In the genomic region with DNA sequence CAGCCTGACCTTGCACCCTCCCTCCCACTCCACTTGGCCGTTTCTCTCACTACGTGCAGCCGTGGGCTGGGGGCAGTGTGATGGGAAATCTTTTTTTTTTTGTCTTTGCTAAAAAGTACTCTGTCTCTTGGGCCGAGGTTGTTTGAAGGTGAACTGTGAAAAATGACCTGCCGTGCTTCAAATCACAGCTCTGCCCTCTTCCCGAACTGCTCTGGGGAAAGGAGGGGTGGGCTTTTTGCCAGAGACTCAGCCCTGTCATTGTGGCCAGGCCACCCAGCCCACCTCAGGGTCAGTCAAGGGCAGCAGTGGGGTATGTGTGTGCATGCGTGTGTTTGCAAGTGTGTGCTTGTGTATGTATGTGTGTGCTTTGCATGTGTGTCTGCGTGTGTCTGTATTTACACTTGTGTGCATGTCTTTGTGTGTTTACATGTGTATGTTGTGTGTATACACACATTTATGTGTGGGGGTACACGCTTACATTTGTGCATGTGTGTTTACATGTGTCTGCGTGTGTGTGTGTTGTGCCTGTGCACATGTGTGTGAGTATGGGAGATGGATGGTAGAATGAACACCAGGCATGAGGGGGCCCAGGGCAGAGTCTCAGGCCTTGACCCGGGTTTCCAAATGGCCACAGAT, we compare ENCODE assay signal across 20 cellular contexts.
DNase-seq lines count a peak whose midpoint lies in the region; ATAC-seq and TF ChIP-seq lines count a peak whose summit lies in the region.
"Had no signal": no experiment of that assay in that cellular context is flagged by ENCODE, and none has a peak within 500 bp of the region (broad histone marks: within the 10 kb centered on the region; RNA-seq: fewer than 3 reads in every experiment).

No MANE protein-coding gene starts in this region.

- POLR2A ChIA-PET in MCF 10A (lab: Yijun Ruan, JAX): interaction anchor here (0.9 kb wide), 1 partner anchor 714 kb away, joined by 3 read pairs; no protein-coding TSS in a partner anchor

- H3K4me3 ChIP-seq in GM23338: no peak overlapping the region
- H3K4me3 ChIP-seq in mesenchymal stem cell (ENCODE audit: insufficient read depth in 1 of 2, low read depth in 1 of 2, low read length in 2 of 2): no peak overlapping the region
- no peak overlapping the region for H3K4me3 ChIP-seq in skeletal muscle satellite cell (ENCODE audit: low read length)
- H3K4me3 ChIP-seq: gastrocnemius medialis had no signal

- H3K9me3 Mint-ChIP-seq in GM23338 (no peaks in the 10 kb centered on the region), MCF 10A (ENCODE audit: unreplicated experiment) (no peaks in the 10 kb centered on the region)
- H3K9me3 Mint-ChIP-seq: IgD-negative memory B cell had no signal

- H3K4me1 ChIP-seq in GM23338 (ENCODE audit: insufficient read depth) (no peaks in the 10 kb centered on the region), mesenchymal stem cell (ENCODE audit: control insufficient read depth, insufficient read depth, low read depth, low read length) (peaks cover 38% of the 10 kb centered on the region), skeletal muscle satellite cell (ENCODE audit: control insufficient read depth, insufficient read depth, low read length) (peaks cover 18% of the 10 kb centered on the region)

- H2AFZ ChIP-seq in GM23338 (no peak overlapping the region), mesenchymal stem cell (ENCODE audit: low read depth, low read length) (no peak overlapping the region)

- CTCF ChIA-PET in MCF 10A (lab: Yijun Ruan, JAX): interaction anchor here (0.6 to 1.9 kb wide), 2 partner anchors 375 to 1141 kb away, joined by 4 to 9 read pairs; no protein-coding TSS in a partner anchor

- H2BK12ac ChIP-seq in mesenchymal stem cell (ENCODE audit: low read length in 2 of 2): peak overlapping the region; percentile 29 to 83

- H2BK120ac ChIP-seq in mesenchymal stem cell (ENCODE audit: low read depth, low read length): no peak overlapping the region

- H3K4me2 ChIP-seq in GM23338 (no peak overlapping the region), mesenchymal stem cell (ENCODE audit: low read length, poor library complexity, severe bottlenecking) (no peak overlapping the region), skeletal muscle satellite cell (ENCODE audit: low read length) (no peak overlapping the region)

- H4K8ac ChIP-seq in mesenchymal stem cell (ENCODE audit: low read length): peak overlapping the region; percentile 47

- intact Hi-C loops in MCF 10A (cut with micrococcal nuclease): no loop called here

- peak overlapping the region; percentile 66; the same call in 1 of the 2 replicates for H3K27ac Mint-ChIP-seq in GM23338
- peak overlapping the region; percentile 44 for H3K27ac Mint-ChIP-seq in MCF 10A (ENCODE audit: low read depth, unreplicated experiment)
- H3K27ac Mint-ChIP-seq: activated CD8-positive, alpha-beta memory T cell treated with anti-CD3 and anti-CD28 coated beads, Interleukin-2, amount 10 ng/mL, durations not matched to agents 7 days and 5 days; IgD-negative memory B cell had no signal

- H3K36me3 ChIP-seq in GM23338 (ENCODE audit: insufficient read depth) (no peaks in the 10 kb centered on the region), mesenchymal stem cell (ENCODE audit: control insufficient read depth in 1 of 2, insufficient read depth in 2 of 2, low read depth in 1 of 2, low read length in 2 of 2) (no peaks in the 10 kb centered on the region), skeletal muscle satellite cell (ENCODE audit: insufficient read depth, low read length) (no peaks in the 10 kb centered on the region)
- H3K36me3 ChIP-seq: gastrocnemius medialis had no signal

- H3K4me1 Mint-ChIP-seq in GM23338 (peaks cover 2% of the 10 kb centered on the region), MCF 10A (ENCODE audit: insufficient read depth, unreplicated experiment) (peaks cover 12% of the 10 kb centered on the region)
- H3K4me1 Mint-ChIP-seq: activated CD8-positive, alpha-beta memory T cell treated with anti-CD3 and anti-CD28 coated beads, Interleukin-2, amount 10 ng/mL, durations not matched to agents 7 days and 5 days; IgD-negative memory B cell; immature natural killer cell had no signal

- peak overlapping the region; percentile 52 to 90 for H3K4ac ChIP-seq in mesenchymal stem cell (ENCODE audit: low read depth in 1 of 2, low read length in 2 of 2)

- DNase-seq in GM23338 (ENCODE audit: low spot score) (no peak), MCF 10A (ENCODE audit: unreplicated experiment) (no peak), mesenchymal stem cell (no peak), omental fat pad (ENCODE audit: low spot score) (no peak), GM19240 (ENCODE audit: insufficient read length, low spot score) (no peak)
- DNase-seq: activated CD8-positive, alpha-beta memory T cell treated with anti-CD3 and anti-CD28 coated beads, Interleukin-2, amount 10 ng/mL, durations not matched to agents 7 days and 5 days; activated naive CD4-positive, alpha-beta T cell; DMS 273 treated with DMSO at 0.1 percent for 48 hours; effector memory CD8-positive, alpha-beta T cell; immature natural killer cell; NCI-H1092; NCI-H748 treated with DMSO at 0.1 percent for 48 hours; stimulated activated CD4-positive, alpha-beta T cell treated with anti-CD3 and anti-CD28 coated beads, Interleukin-2, amount 100 ng/mL, for 24 hours; stimulated activated CD8-positive, alpha-beta memory T cell treated with anti-CD3 and anti-CD28 coated beads, Interleukin-4, amount 100 ng/mL, for 48 hours; T-helper 1 cell had no signal

- peak overlapping the region in 1 of 2 experiments; percentile 76 for H3K14ac ChIP-seq in mesenchymal stem cell (ENCODE audit: low read length in 2 of 2)

- no peak overlapping the region for H2BK15ac ChIP-seq in mesenchymal stem cell (ENCODE audit: low read depth, poor library complexity, severe bottlenecking)

- H3K9ac ChIP-seq in mesenchymal stem cell (ENCODE audit: low read length) (peak overlapping the region; percentile 80), skeletal muscle satellite cell (ENCODE audit: low read depth, low read length) (peak overlapping the region; percentile 46)

- no peaks in the 10 kb centered on the region for H3K36me3 Mint-ChIP-seq in GM23338 (ENCODE audit: low read depth)
- H3K36me3 Mint-ChIP-seq in MCF 10A (ENCODE audit: insufficient read depth, unreplicated experiment): no peaks in the 10 kb centered on the region
- H3K36me3 Mint-ChIP-seq: activated CD8-positive, alpha-beta memory T cell treated with anti-CD3 and anti-CD28 coated beads, Interleukin-2, amount 10 ng/mL, durations not matched to agents 7 days and 5 days; immature natural killer cell had no signal

- no peaks in the 10 kb centered on the region for H3K9me3 ChIP-seq in mesenchymal stem cell (ENCODE audit: control insufficient read depth, low read length)
- H3K9me3 ChIP-seq in skeletal muscle satellite cell (replicated peaks; ENCODE audit: low read length): no peaks in the 10 kb centered on the region

- H3K9me2 ChIP-seq in GM23338 (ENCODE audit: insufficient read depth): no peaks in the 10 kb centered on the region

- TF ChIP-seq CTCF in GM23338 (conservative IDR thresholded peaks at IDR 0.05; ENCODE audit: low read depth in 2 of 2): no peak
- no peak for TF ChIP-seq CTCF in MCF 10A (IDR thresholded peaks at IDR 0.05; ENCODE audit: unreplicated experiment)
- TF ChIP-seq CTCF in omental fat pad (IDR thresholded peaks at IDR 0.05): no peak

- no peaks in the 10 kb centered on the region for H4K20me1 ChIP-seq in GM23338 (replicated peaks; ENCODE audit: insufficient read depth)

- H3F3A ChIP-seq in GM23338 (replicated peaks; ENCODE audit: low read depth): no peaks in the 10 kb centered on the region

- H2AK5ac ChIP-seq in mesenchymal stem cell (ENCODE audit: low read length, severe bottlenecking): peak overlapping the region; percentile 77

- H3K18ac ChIP-seq in mesenchymal stem cell (ENCODE audit: low read depth in 1 of 2, low read length in 2 of 2): peak overlapping the region; percentile 78 to 97

- H3K4me3 Mint-ChIP-seq in GM23338 (no peak overlapping the region), MCF 10A (ENCODE audit: unreplicated experiment) (no peak overlapping the region)
- H3K4me3 Mint-ChIP-seq: activated CD8-positive, alpha-beta memory T cell treated with anti-CD3 and anti-CD28 coated beads, Interleukin-2, amount 10 ng/mL, durations not matched to agents 7 days and 5 days; effector memory CD8-positive, alpha-beta T cell; immature natural killer cell had no signal

- no peaks in the 10 kb centered on the region for H3K27me3 ChIP-seq in GM23338 (ENCODE audit: insufficient read depth)
- H3K27me3 ChIP-seq in mesenchymal stem cell (ENCODE audit: control insufficient read depth in 1 of 2, insufficient read depth in 1 of 2, low read length in 2 of 2): no peaks in the 10 kb centered on the region
- no peaks in the 10 kb centered on the region for H3K27me3 ChIP-seq in skeletal muscle satellite cell (ENCODE audit: control insufficient read depth, insufficient read depth, low read length)
- H3K27me3 ChIP-seq: gastrocnemius medialis had no signal

- no peak overlapping the region for H2BK5ac ChIP-seq in mesenchymal stem cell (ENCODE audit: low read depth, low read length, poor library complexity, severe bottlenecking)

- no peaks in the 10 kb centered on the region for H3K79me1 ChIP-seq in mesenchymal stem cell (replicated peaks; ENCODE audit: low read length, poor library complexity, severe bottlenecking)

- H4K91ac ChIP-seq in mesenchymal stem cell (ENCODE audit: low read length): peak overlapping the region; percentile 86

- 69% methylated on average over 10 of the region's 11 CpGs for WGBS in mesenchymal stem cell

- BruUV-seq in MCF 10A (replicated peaks; lab: Mats Ljungman, UMichigan): no TSS peak

- no peaks in the 10 kb centered on the region for H3K27me3 Mint-ChIP-seq in GM23338 (ENCODE audit: insufficient read depth, low read depth, poor library complexity)
- no peaks in the 10 kb centered on the region for H3K27me3 Mint-ChIP-seq in MCF 10A (ENCODE audit: insufficient read depth, unreplicated experiment)
- H3K27me3 Mint-ChIP-seq: activated CD8-positive, alpha-beta memory T cell treated with anti-CD3 and anti-CD28 coated beads, Interleukin-2, amount 10 ng/mL, durations not matched to agents 7 days and 5 days; IgD-negative memory B cell had no signal

- H3K27ac ChIP-seq in GM23338 (ENCODE audit: low read depth) (no peak overlapping the region), mesenchymal stem cell (ENCODE audit: low read length, poor library complexity, severe bottlenecking) (peak overlapping the region; percentile 48)

- ATAC-seq in GM23338: no peak
- no peak for ATAC-seq in omental fat pad (ENCODE audit: low FRiP score)
- no peak for ATAC-seq in GM18870 (IDR thresholded peaks at IDR 0.05; ENCODE audit: unreplicated experiment)
- no peak for ATAC-seq in HG03354 (IDR thresholded peaks at IDR 0.05; ENCODE audit: poor library complexity, severe bottlenecking, unreplicated experiment)
- ATAC-seq: activated CD8-positive, alpha-beta memory T cell treated with anti-CD3 and anti-CD28 coated beads, Interleukin-2, amount 10 ng/mL, durations not matched to agents 7 days and 5 days; effector memory CD8-positive, alpha-beta T cell had no signal

- no peak overlapping the region for H3K23ac ChIP-seq in mesenchymal stem cell (ENCODE audit: low read length in 2 of 2)

- no peaks in the 10 kb centered on the region for H3K79me2 ChIP-seq in GM23338 (replicated peaks; ENCODE audit: insufficient read depth)
